ENCODE assay signal across 1 cellular context in the genomic region with DNA sequence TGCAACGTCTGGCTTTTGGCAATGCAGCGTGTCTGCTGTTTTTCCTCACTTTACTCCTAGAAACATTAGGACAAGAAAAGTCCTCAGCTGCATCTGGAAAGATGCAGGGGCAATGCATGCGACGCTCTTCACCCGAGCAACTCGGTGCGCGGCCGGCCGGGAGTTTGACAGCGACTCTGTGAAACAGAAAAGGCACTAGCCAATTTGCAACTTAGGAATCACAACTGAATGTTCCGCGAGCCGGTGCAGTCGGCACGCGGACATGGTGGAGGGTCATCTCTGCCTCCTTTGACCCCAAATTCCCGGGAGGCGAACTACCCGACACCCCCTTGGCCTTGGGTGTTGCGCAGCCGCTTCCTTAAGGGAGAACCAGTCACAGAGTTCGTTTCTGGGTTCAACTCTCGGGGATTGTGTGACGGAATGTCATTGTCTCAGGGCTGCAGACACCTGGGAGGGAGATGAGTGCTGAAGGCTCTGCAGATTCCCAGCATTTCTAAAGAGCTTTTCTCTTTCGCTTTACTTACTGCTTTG.
TF ChIP-seq lines count a peak whose summit lies in the region.

No MANE protein-coding gene starts in this region.

TF ChIP-seq in GM23338, 12 proteins besides CTCF, POLR2A, EP300 and RAD21 (continued from another document):
- TF ChIP-seq, protein P1, sequence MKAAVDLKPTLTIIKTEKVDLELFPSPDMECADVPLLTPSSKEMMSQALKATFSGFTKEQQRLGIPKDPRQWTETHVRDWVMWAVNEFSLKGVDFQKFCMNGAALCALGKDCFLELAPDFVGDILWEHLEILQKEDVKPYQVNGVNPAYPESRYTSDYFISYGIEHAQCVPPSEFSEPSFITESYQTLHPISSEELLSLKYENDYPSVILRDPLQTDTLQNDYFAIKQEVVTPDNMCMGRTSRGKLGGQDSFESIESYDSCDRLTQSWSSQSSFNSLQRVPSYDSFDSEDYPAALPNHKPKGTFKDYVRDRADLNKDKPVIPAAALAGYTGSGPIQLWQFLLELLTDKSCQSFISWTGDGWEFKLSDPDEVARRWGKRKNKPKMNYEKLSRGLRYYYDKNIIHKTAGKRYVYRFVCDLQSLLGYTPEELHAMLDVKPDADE (IDR thresholded peaks at IDR 0.05) = no peak
- TF ChIP-seq JUNB (IDR thresholded peaks at IDR 0.05; ENCODE audit: unreplicated experiment) = no peak
- TF ChIP-seq, protein P2, sequence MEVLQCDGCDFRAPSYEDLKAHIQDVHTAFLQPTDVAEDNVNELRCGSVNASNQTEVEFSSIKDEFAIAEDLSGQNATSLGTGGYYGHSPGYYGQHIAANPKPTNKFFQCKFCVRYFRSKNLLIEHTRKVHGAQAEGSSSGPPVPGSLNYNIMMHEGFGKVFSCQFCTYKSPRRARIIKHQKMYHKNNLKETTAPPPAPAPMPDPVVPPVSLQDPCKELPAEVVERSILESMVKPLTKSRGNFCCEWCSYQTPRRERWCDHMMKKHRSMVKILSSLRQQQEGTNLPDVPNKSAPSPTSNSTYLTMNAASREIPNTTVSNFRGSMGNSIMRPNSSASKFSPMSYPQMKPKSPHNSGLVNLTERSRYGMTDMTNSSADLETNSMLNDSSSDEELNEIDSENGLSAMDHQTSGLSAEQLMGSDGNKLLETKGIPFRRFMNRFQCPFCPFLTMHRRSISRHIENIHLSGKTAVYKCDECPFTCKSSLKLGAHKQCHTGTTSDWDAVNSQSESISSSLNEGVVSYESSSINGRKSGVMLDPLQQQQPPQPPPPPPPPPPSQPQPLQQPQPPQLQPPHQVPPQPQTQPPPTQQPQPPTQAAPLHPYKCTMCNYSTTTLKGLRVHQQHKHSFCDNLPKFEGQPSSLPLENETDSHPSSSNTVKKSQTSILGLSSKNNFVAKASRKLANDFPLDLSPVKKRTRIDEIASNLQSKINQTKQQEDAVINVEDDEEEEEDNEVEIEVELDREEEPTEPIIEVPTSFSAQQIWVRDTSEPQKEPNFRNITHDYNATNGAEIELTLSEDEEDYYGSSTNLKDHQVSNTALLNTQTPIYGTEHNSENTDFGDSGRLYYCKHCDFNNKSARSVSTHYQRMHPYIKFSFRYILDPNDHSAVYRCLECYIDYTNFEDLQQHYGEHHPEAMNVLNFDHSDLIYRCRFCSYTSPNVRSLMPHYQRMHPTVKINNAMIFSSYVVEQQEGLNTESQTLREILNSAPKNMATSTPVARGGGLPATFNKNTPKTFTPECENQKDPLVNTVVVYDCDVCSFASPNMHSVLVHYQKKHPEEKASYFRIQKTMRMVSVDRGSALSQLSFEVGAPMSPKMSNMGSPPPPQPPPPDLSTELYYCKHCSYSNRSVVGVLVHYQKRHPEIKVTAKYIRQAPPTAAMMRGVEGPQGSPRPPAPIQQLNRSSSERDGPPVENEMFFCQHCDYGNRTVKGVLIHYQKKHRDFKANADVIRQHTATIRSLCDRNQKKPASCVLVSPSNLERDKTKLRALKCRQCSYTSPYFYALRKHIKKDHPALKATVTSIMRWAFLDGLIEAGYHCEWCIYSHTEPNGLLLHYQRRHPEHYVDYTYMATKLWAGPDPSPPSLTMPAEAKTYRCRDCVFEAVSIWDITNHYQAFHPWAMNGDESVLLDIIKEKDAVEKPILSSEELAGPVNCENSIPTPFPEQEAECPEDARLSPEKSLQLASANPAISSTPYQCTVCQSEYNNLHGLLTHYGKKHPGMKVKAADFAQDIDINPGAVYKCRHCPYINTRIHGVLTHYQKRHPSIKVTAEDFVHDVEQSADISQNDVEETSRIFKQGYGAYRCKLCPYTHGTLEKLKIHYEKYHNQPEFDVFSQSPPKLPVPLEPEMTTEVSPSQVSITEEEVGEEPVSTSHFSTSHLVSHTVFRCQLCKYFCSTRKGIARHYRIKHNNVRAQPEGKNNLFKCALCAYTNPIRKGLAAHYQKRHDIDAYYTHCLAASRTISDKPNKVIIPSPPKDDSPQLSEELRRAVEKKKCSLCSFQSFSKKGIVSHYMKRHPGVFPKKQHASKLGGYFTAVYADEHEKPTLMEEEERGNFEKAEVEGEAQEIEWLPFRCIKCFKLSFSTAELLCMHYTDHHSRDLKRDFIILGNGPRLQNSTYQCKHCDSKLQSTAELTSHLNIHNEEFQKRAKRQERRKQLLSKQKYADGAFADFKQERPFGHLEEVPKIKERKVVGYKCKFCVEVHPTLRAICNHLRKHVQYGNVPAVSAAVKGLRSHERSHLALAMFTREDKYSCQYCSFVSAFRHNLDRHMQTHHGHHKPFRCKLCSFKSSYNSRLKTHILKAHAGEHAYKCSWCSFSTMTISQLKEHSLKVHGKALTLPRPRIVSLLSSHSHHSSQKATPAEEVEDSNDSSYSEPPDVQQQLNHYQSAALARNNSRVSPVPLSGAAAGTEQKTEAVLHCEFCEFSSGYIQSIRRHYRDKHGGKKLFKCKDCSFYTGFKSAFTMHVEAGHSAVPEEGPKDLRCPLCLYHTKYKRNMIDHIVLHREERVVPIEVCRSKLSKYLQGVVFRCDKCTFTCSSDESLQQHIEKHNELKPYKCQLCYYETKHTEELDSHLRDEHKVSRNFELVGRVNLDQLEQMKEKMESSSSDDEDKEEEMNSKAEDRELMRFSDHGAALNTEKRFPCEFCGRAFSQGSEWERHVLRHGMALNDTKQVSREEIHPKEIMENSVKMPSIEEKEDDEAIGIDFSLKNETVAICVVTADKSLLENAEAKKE (CRISPR knock-in tag; IDR thresholded peaks at IDR 0.05) = no peak
- TF ChIP-seq POLR2AphosphoS5 (IDR thresholded peaks at IDR 0.05; ENCODE audit: low read depth) = no peak
- TF ChIP-seq EZH2phosphoT487 (IDR thresholded peaks at IDR 0.05; ENCODE audit: unreplicated experiment) = peak; percentile 87
